In genomic region chr5:1297243-1297642, GRCh38 we compare ENCODE assay signal across 18 cellular contexts.
DNase-seq lines count a peak whose midpoint lies in the region; ATAC-seq lines count a peak whose summit lies in the region.
"Had no signal": no experiment of that assay in that cellular context is flagged by ENCODE, and none has a peak within 500 bp of the region (broad histone marks: within the 10 kb centered on the region; RNA-seq: fewer than 3 reads in every experiment).

No MANE protein-coding gene starts in this region.

- peaks cover 1% of the 10 kb centered on the region for H3K9me3 Mint-ChIP-seq in memory B cell
- H3K9me3 Mint-ChIP-seq: mesothelial cell of epicardium, nephron had no signal

- peaks cover 17% of the 10 kb centered on the region for H3K27me3 Mint-ChIP-seq in memory B cell

- H3K4me3 Mint-ChIP-seq in memory B cell = no peak overlapping the region
- H3K4me3 Mint-ChIP-seq: mesothelial cell of epicardium, nephron had no signal

- ATAC-seq in GM21786 (IDR thresholded peaks at IDR 0.05; ENCODE audit: unreplicated experiment) = peak; percentile 52
- peak; percentile 25 for ATAC-seq in memory B cell (ENCODE audit: low read depth)
- no peak for ATAC-seq in HG03135 (IDR thresholded peaks at IDR 0.05; ENCODE audit: unreplicated experiment)
- no peak for ATAC-seq in HG03097 (IDR thresholded peaks at IDR 0.05; ENCODE audit: low FRiP score, unreplicated experiment)
- ATAC-seq: heart left ventricle, right lobe of liver had no signal

- peak; percentile 36 for DNase-seq in NCI-H345 (lab: John Stamatoyannopoulos, UW)
- no peak for DNase-seq in NCI-H345 treated with DMSO at 0.1 percent for 48 hours (lab: John Stamatoyannopoulos, UW; ENCODE audit: unreplicated experiment)
- DNase-seq in NCI-H82 treated with DMSO at 0.1 percent for 48 hours (lab: John Stamatoyannopoulos, UW; ENCODE audit: unreplicated experiment) = peak; percentile 3
- no peak for DNase-seq in memory B cell (ENCODE audit: low spot score in 2 of 2)
- no peak for DNase-seq in AG20443 (ENCODE audit: low spot score)
- DNase-seq: activated CD4-positive, alpha-beta T cell treated with anti-CD3 and anti-CD28 coated beads for 1 hour; activated effector memory CD4-positive, alpha-beta T cell treated with Interleukin-2 at 50 U/mL for 16 hours; brain microvascular endothelial cell; GF-D8; SK-N-SH; testis had no signal

- no peaks in the 10 kb centered on the region for H3K36me3 Mint-ChIP-seq in memory B cell
- H3K36me3 Mint-ChIP-seq: mesothelial cell of epicardium had no signal

- H3K4me1 Mint-ChIP-seq in memory B cell = peaks cover 5% of the 10 kb centered on the region
- H3K4me1 Mint-ChIP-seq: nephron had no signal

- H3K27ac Mint-ChIP-seq in memory B cell = no peak overlapping the region
- H3K27ac Mint-ChIP-seq: mesothelial cell of epicardium, nephron had no signal

Comparison
In these comparisons a context has a peak if more than half of its experiments do, and no peak if none do; other contexts are left out.
1. DNase-seq: peak in NCI-H345 (single experiment) and NCI-H82 treated with DMSO at 0.1 percent for 48 hours (single experiment); none in NCI-H345 treated with DMSO at 0.1 percent for 48 hours (single experiment), memory B cell (0 of 2) and AG20443 (single experiment).
2. ATAC-seq: peak in GM21786 (single experiment) and memory B cell (single experiment); none in HG03135 (single experiment) and HG03097 (single experiment).